In genomic region chr11:59171508-59172322, GRCh38 we compare ENCODE assay signal across 8 cellular contexts. TPM values are rescaled to one million over a fixed set of nuclear protein-coding genes. Genes with fewer than 3 reads are reported as not detected.
DNase-seq lines count a peak whose midpoint lies in the region; ATAC-seq and TF ChIP-seq lines count a peak whose summit lies in the region.

TSS of gene DTX4 (plus strand) at chr11:59172132. CDS start at chr11:59172596, 464 bp downstream.

- H3K4me3 ChIP-seq in Caco-2 (ENCODE audit: low read depth, low read length) (peak within 1 kb of the TSS; percentile 52), NT2/D1 (ENCODE audit: insufficient read length, low read depth) (peak within 1 kb of the TSS; percentile 91), mononuclear cell (ENCODE audit: low read length) (peak within 1 kb of the TSS; percentile 54)

- peaks cover 27% of the 10 kb centered on the region for H3K36me3 Mint-ChIP-seq in Caco-2 (ENCODE audit: insufficient read depth, unreplicated experiment)

- ATAC-seq in GM19468 (IDR thresholded peaks at IDR 0.05; ENCODE audit: extremely low read depth, unreplicated experiment): peak; percentile 76

- peak within 1 kb of the TSS; percentile 73 for H3K27ac Mint-ChIP-seq in Caco-2 (ENCODE audit: unreplicated experiment)

- no TSS peak for BruUV-seq in Caco-2 (replicated peaks; lab: Mats Ljungman, UMichigan)

- H3K4me1 Mint-ChIP-seq in Caco-2 (ENCODE audit: low read depth, unreplicated experiment): peaks cover 12% of the 10 kb centered on the region

- no peaks in the 10 kb centered on the region for H3K27me3 Mint-ChIP-seq in Caco-2 (ENCODE audit: insufficient read depth, unreplicated experiment)

- POLR2A ChIA-PET in Caco-2 (lab: Charles Lee): interaction anchor here (0.9 to 1.9 kb wide), 7 partner anchors 11 to 65 kb away, joined by 3 to 56 read pairs (median 7); no protein-coding TSS in a partner anchor

- no peaks in the 10 kb centered on the region; the same call in 1 of the 2 replicates for H3K36me3 ChIP-seq in Caco-2 (ENCODE audit: control insufficient read depth, insufficient read depth, low read length)
- H3K36me3 ChIP-seq in NT2/D1 (ENCODE audit: insufficient read depth, insufficient read length, low read length): peaks cover 8% of the 10 kb centered on the region

- peak within 1 kb of the TSS; percentile 74 for H3K4me3 Mint-ChIP-seq in Caco-2 (ENCODE audit: unreplicated experiment)

- H3K4me1 ChIP-seq in Caco-2 (peaks cover 21% of the 10 kb centered on the region), NT2/D1 (ENCODE audit: insufficient read depth, insufficient read length) (peaks cover 9% of the 10 kb centered on the region), mononuclear cell (ENCODE audit: insufficient read depth, low read length) (peaks cover 25% of the 10 kb centered on the region)

- DNase-seq in Caco-2 (peak; percentile 95), HS-27A (ENCODE audit: low read depth) (peak; percentile 68), NT2/D1 (ENCODE audit: low read depth, low spot score) (peak; percentile 90), epidermal melanocyte (ENCODE audit: insufficient read length, low spot score) (peak; percentile 68)
- peak; percentile 92 for DNase-seq in activated CD8-positive, alpha-beta memory T cell treated with anti-CD3 and anti-CD28 coated beads, Interleukin-2, amount 50 U/mL, for 48 hours
- DNase-seq in stimulated activated CD8-positive, alpha-beta memory T cell treated with anti-CD3 and anti-CD28 coated beads, Interleukin-2, amount 100 ng/mL, for 48 hours (ENCODE audit: low read depth in 2 of 2): peak; percentile 87

- H3K9ac ChIP-seq in NT2/D1 (ENCODE audit: insufficient read length, low read depth): peak within 1 kb of the TSS; percentile 90

- H3K9me3 Mint-ChIP-seq in Caco-2 (ENCODE audit: unreplicated experiment): peaks cover 2% of the 10 kb centered on the region

- H3K27me3 ChIP-seq in Caco-2 (replicated peaks; ENCODE audit: control insufficient read depth, insufficient read depth, low read length): no peaks in the 10 kb centered on the region
- no peaks in the 10 kb centered on the region for H3K27me3 ChIP-seq in NT2/D1 (ENCODE audit: insufficient read depth, insufficient read length)
- peaks cover 4% of the 10 kb centered on the region for H3K27me3 ChIP-seq in mononuclear cell (ENCODE audit: insufficient read depth, low read length)

- H3K9me3 ChIP-seq in Caco-2 (no peaks in the 10 kb centered on the region), NT2/D1 (ENCODE audit: insufficient read depth, low read length) (no peaks in the 10 kb centered on the region), mononuclear cell (ENCODE audit: low read depth, low read length) (no peaks in the 10 kb centered on the region)

- CTCF ChIA-PET in Caco-2 (lab: Charles Lee): interaction anchor here (0.5 to 6.1 kb wide), 21 partner anchors 10 to 775 kb away, joined by 3 to 304 read pairs (median 5); partner anchors contain the start of gene MPEG1

- intact Hi-C loops in Caco-2 (cut with micrococcal nuclease; ENCODE audit: unreplicated experiment): loop anchor here (1.0 to 10.0 kb wide), 7 partner anchors 30 to 583 kb away; partner anchors contain the start of gene STX3

- TF ChIP-seq CTCF in Caco-2 (IDR thresholded peaks at IDR 0.05; ENCODE audit: insufficient read depth in 1 of 2, low read depth in 1 of 2, low read length in 1 of 2, severe bottlenecking in 1 of 2, unreplicated experiment in 1 of 2): peak; percentile 88 to 97

RNA-seq across cellular contexts. Expression of gene DTX4, which starts in this region (rescaled TPM):
- total RNA-seq in Caco-2 (2022): 85.6 and 96.7 TPM in 2 replicates
- 5.2 TPM for total RNA-seq in mononuclear cell

Comparison
In these comparisons a context has a peak if more than half of its experiments do, and no peak if none do; other contexts are left out.
1. Peak in every context shown above with its lines: DNase-seq, ATAC-seq and H3K4me3 ChIP-seq.
2. RNA of gene DTX4 (total RNA-seq): 85.6 to 96.7 TPM in Caco-2; 5.2 TPM in mononuclear cell (single experiment); every median in the first group is over 10 times any median in the second.